ENCODE assay signal across 8 cellular contexts in the genomic region with DNA sequence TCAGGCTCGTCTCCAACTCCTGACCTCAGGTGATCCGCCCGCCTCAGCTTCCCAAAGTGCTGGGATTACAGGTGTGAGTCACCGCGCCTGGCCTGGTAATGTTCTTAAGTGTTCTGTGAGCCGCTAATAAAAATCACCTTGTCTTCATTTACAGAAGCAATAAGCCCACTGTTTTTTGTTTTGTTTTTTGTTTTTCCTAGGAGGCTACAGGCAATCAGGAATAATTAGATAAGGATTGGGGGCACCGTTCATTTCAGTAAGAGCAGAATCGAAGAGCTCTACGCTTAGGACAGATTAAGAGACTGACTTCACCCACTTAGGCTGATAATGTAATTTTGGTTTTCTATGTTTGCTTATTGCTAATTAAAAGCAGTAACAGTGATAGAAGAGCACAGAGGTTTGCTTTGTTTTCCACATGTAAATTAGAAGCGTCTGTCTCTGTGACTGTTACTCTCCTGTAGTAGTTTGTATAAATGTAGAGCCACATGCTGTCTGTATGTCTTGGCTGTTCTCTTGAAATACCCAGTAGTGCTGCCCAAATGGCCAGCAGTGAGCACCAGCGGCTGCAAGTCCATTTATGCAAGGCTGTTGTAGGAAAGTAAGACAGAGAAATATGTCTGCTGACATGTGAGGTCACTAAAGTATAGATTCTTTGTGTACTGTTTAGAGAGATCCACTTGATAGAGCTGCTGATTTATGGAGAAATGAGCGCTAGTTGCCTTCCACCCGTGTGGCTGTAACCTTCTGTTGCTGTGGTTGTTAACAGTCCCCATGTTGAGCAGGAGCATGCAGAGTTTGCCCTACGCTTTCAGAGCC. TPM values are rescaled to one million over a fixed set of nuclear protein-coding genes. Genes with fewer than 3 reads are reported as not detected.
DNase-seq lines count a peak whose midpoint lies in the region; ATAC-seq and TF ChIP-seq lines count a peak whose summit lies in the region.

No MANE protein-coding gene starts in this region.

- H3K4me1 ChIP-seq in mammary epithelial cell (ENCODE audit: insufficient read depth, low read length) (peaks cover 42% of the 10 kb centered on the region), neuron (ENCODE audit: insufficient read depth, low read length) (peaks cover 34% of the 10 kb centered on the region), aorta (ENCODE audit: control insufficient read depth in 1 of 2, insufficient read depth in 2 of 2, low read length in 2 of 2) (peaks cover 8 to 15% of the 10 kb centered on the region in 2 donors)

- peak overlapping the region; percentile 58 for H3K4me2 ChIP-seq in mammary epithelial cell (ENCODE audit: insufficient read depth, low read depth, low read length)

- no peaks in the 10 kb centered on the region for H3K36me3 ChIP-seq in mammary epithelial cell (ENCODE audit: insufficient read depth, low read length)
- H3K36me3 ChIP-seq in neuron (ENCODE audit: insufficient read depth, low read length) = no peaks in the 10 kb centered on the region
- H3K36me3 ChIP-seq in aorta (ENCODE audit: control insufficient read depth in 1 of 2, insufficient read depth in 2 of 2, low read length in 1 of 2) = no peaks in the 10 kb centered on the region

- H3K9me3 ChIP-seq in mammary epithelial cell (replicated peaks; ENCODE audit: insufficient read depth, low read length) = no peaks in the 10 kb centered on the region
- H3K9me3 ChIP-seq in neuron (ENCODE audit: low read length) = no peaks in the 10 kb centered on the region
- H3K9me3 ChIP-seq in aorta (ENCODE audit: control insufficient read depth, low read length) = no peaks in the 10 kb centered on the region

- H3K4me3 ChIP-seq in mammary epithelial cell (replicated peaks in 1 of 3; ENCODE audit: insufficient read depth in 1 of 3, low read depth in 2 of 3, low read length in 3 of 3) (no peak overlapping the region), neuron (ENCODE audit: low read length) (peak overlapping the region; percentile 19), aorta (ENCODE audit: low read length in 2 of 2) (no peak overlapping the region)

- dilution Hi-C loops in mammary epithelial cell (cut with HindIII; ENCODE audit: low sequenced_read_pairs) = no loop called here

- ATAC-seq in GM18870 (IDR thresholded peaks at IDR 0.05; ENCODE audit: unreplicated experiment) (peak; percentile 3), HG02938 (IDR thresholded peaks at IDR 0.05; ENCODE audit: unreplicated experiment) (peak; percentile 1), aorta (ENCODE audit: low FRiP score) (no peak)

- CTCF ChIA-PET in mammary epithelial cell (lab: Charles Lee; ENCODE audit: low non-redundant PET) = no interaction called here

- peak overlapping the region; percentile 24 for H3K9ac ChIP-seq in mammary epithelial cell (ENCODE audit: insufficient read depth, low read length)

- H2AFZ ChIP-seq in mammary epithelial cell (ENCODE audit: low read depth, low read length) = no peak overlapping the region
- no peak overlapping the region for H2AFZ ChIP-seq in neuron (ENCODE audit: low read depth, low read length)

- TF ChIP-seq CTCF in mammary epithelial cell (conservative IDR thresholded peaks at IDR 0.05 in 1 of 2, IDR thresholded peaks at IDR 0.05 in 1 of 2; ENCODE audit: extremely low read depth in 1 of 2, insufficient read depth in 1 of 2, low read depth in 1 of 2, low read length in 2 of 2) = no peak

- DNase-seq in mammary epithelial cell = no peak
- no peak for DNase-seq in aorta
- DNase-seq in NCI-H1417 treated with DMSO at 0.1 percent for 48 hours (lab: John Stamatoyannopoulos, UW) = no peak
- DNase-seq in activated CD4-positive, alpha-beta T cell treated with anti-CD3 and anti-CD28 coated beads for 4 hours = no peak
- DNase-seq in NCI-H2107 treated with DMSO at 0.1 percent for 48 hours (lab: John Stamatoyannopoulos, UW; ENCODE audit: unreplicated experiment) = no peak

- no TSS peak for BruUV-seq in mammary epithelial cell (replicated peaks; lab: Mats Ljungman, UMichigan)

- no peaks in the 10 kb centered on the region for H3K27me3 ChIP-seq in mammary epithelial cell (ENCODE audit: insufficient read depth, low read length)
- H3K27me3 ChIP-seq in neuron (ENCODE audit: insufficient read depth, low read length) = no peaks in the 10 kb centered on the region
- no peaks in the 10 kb centered on the region for H3K27me3 ChIP-seq in aorta (ENCODE audit: control insufficient read depth in 1 of 2, insufficient read depth in 2 of 2, low read length in 1 of 2)

- H3K27ac ChIP-seq in mammary epithelial cell (ENCODE audit: insufficient read depth, low read depth, low read length) = peak overlapping the region; percentile 34
- no peak overlapping the region for H3K27ac ChIP-seq in aorta (ENCODE audit: low read depth in 1 of 2, low read length in 2 of 2)

- H4K20me1 ChIP-seq in mammary epithelial cell (ENCODE audit: insufficient read depth, low read length) = peaks cover 4% of the 10 kb centered on the region

- peaks cover 100% of the 10 kb centered on the region for H3K79me2 ChIP-seq in mammary epithelial cell (ENCODE audit: insufficient read depth, low read length)

- 92% methylated on average over 14 of the region's 14 CpGs for WGBS in mammary epithelial cell (ENCODE audit: low coverage, missing lambda C conversion rate)
- WGBS in aorta, 2 donors = 78% methylated on average over 14 of the region's 14 CpGs

- in situ Hi-C loops in mammary epithelial cell (cut with MboI; ENCODE audit: low sequenced_read_pairs in 2 of 2) = no loop called here

- intact Hi-C loops in mammary epithelial cell (cut with micrococcal nuclease) (no loop called here), aorta (cut with DNase I) (no loop called here)

RNA-seq across cellular contexts. Expression of gene TRIO, which starts 30.5 kb away (rescaled TPM):
- 100 to 1,000 TPM; 160 to 219 TPM for total RNA-seq in mammary epithelial cell
- 52.8 TPM for polyA plus RNA-seq in mammary epithelial cell
- 319 TPM for polyA minus RNA-seq in mammary epithelial cell
- total RNA-seq in aorta = 100 to 1,000 TPM; 346 to 374 TPM
- 10 to 100 TPM; 22.0 to 36.7 TPM for polyA plus RNA-seq in aorta
